Comparison of ENCODE assay signal across 8 cellular contexts in genomic region chr11:47766363-47767227, GRCh38. TPM values are rescaled to one million over a fixed set of nuclear protein-coding genes. Genes with fewer than 3 reads are reported as not detected.
A peak's percentile ranks its signal among the peaks of the same experiment; 100 is the strongest.
DNase-seq lines count a peak whose midpoint lies in the region; ATAC-seq and TF ChIP-seq lines count a peak whose summit lies in the region.

No MANE protein-coding gene starts in this region.

- H3K9ac ChIP-seq in iPS-20b (ENCODE audit: low read depth, low read length) = peak overlapping the region; percentile 99

- peak; percentile 32 for ATAC-seq in GM21737 (IDR thresholded peaks at IDR 0.05; ENCODE audit: unreplicated experiment)

- TF ChIP-seq CTCF in GM06990 (IDR thresholded peaks at IDR 0.05; ENCODE audit: insufficient read depth, low read length, poor library complexity, severe bottlenecking) (no peak), brain (conservative IDR thresholded peaks at IDR 0.05) (no peak)

- peak; percentile 76 for DNase-seq in GM06990 (ENCODE audit: extremely low read depth, insufficient read length)
- peak; percentile 61 for DNase-seq in UCSD-AML1 (lab: John Stamatoyannopoulos, UW; ENCODE audit: unreplicated experiment)
- DNase-seq in GM19240 (ENCODE audit: insufficient read length, low spot score) = no peak

- peaks cover 43% of the 10 kb centered on the region for H3K36me3 Mint-ChIP-seq in brain

- H3K4me1 Mint-ChIP-seq in brain = peaks cover 40% of the 10 kb centered on the region

- H3K27me3 ChIP-seq in GM06990 (replicated peaks; ENCODE audit: control insufficient read depth, insufficient read depth, low read length) = no peaks in the 10 kb centered on the region
- H3K27me3 ChIP-seq in iPS-20b (ENCODE audit: insufficient read depth, low read length) = no peaks in the 10 kb centered on the region

- H3K27ac ChIP-seq in KOPT-K1 (ENCODE audit: low read depth, low read length, poor library complexity, severe bottlenecking) (peak overlapping the region; percentile 91), iPS-20b (ENCODE audit: low read length) (peak overlapping the region; percentile 66), skin epidermis (peak overlapping the region; percentile 84 to 100 (median 98))

- H3K4me3 ChIP-seq in GM06990 (replicated peaks; ENCODE audit: low read depth, low read length) = peak overlapping the region; percentile 77
- peak overlapping the region; percentile 100 for H3K4me3 ChIP-seq in iPS-20b (ENCODE audit: low read length)
- peak overlapping the region; percentile 69 to 100 (median 87) for H3K4me3 ChIP-seq in skin epidermis

- H3K27me3 Mint-ChIP-seq in brain = peaks cover 3% of the 10 kb centered on the region

- no peaks in the 10 kb centered on the region; the same call in 1 of the 2 replicates for H3K4me1 ChIP-seq in iPS-20b (ENCODE audit: insufficient read depth, low read length)

- H3K9me3 Mint-ChIP-seq in brain = no peaks in the 10 kb centered on the region

- no peaks in the 10 kb centered on the region for H3K9me3 ChIP-seq in KOPT-K1 (ENCODE audit: insufficient read depth, low read length, poor library complexity, severe bottlenecking)
- H3K9me3 ChIP-seq in iPS-20b (ENCODE audit: insufficient read depth, low read depth, low read length) = no peaks in the 10 kb centered on the region

- peak overlapping the region; percentile 97 to 100 (median 99) for H3K27ac Mint-ChIP-seq in brain

- peak overlapping the region; percentile 86 to 99 (median 98) for H3K4me3 Mint-ChIP-seq in brain

- H3K36me3 ChIP-seq in GM06990 (ENCODE audit: control insufficient read depth, insufficient read depth, low read length) (peaks cover 9% of the 10 kb centered on the region), KOPT-K1 (ENCODE audit: insufficient read depth, low read length) (peaks cover 39% of the 10 kb centered on the region), iPS-20b (ENCODE audit: insufficient read depth, low read depth, low read length) (peaks cover 36% of the 10 kb centered on the region)

RNA-seq across cellular contexts. Expression of gene FNBP4, which starts 0.5 kb away (rescaled TPM):
- polyA plus RNA-seq in brain (ENCODE audit: insufficient read depth, low read depth, low replicate concordance) = 7.4 TPM

RNA-seq across cellular contexts. Expression of gene AGBL2, which starts 51.4 kb away (rescaled TPM):
- polyA plus RNA-seq in brain (ENCODE audit: insufficient read depth, low read depth, low replicate concordance) = 0.49 TPM
